8 cellular contexts compared by ENCODE assay signal in the genomic region with DNA sequence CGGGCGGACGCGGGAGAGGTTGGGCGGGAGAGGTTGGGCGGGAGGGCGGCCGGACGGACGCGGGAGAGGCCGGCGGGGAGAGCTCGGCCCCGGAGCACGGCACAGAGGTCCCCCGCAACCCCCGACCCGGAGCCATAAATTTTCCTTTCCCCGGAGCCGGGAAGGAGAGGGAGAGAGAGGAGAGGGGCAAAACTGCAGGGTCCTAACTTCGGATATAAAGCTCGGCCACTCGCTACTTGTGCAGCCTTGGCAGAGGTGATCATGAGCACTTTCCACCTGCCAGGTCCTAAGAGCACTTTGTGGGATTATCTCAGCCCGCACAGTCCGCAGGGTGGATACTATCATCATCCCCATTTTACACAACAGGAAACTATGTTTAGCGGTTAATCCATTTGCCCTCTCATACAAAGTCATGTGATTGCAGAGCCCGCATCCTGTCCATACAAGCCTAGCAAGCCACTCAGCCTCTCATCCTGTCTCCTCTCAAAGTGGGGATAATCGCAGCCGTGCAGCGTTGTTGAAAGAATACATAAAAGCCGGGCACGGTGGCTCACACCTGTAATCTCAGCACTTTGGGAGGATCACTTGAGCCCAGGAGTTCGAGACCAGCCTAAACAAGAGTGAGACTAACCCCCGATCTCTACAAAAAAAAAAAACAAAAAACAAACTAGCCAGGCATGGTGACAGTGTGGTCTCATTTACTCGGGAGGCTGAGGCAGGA. TPM values are rescaled to one million over a fixed set of nuclear protein-coding genes. Genes with fewer than 3 reads are reported as not detected.
DNase-seq lines count a peak whose midpoint lies in the region; ATAC-seq, FAIRE-seq and TF ChIP-seq lines count a peak whose summit lies in the region.

No MANE protein-coding gene starts in this region.

- H3K4me2 ChIP-seq in Loucy (ENCODE audit: low read depth, low read length, poor library complexity, severe bottlenecking) (peak overlapping the region; percentile 65), K562 (ENCODE audit: insufficient read depth, low read length) (peak overlapping the region; percentile 91)

- WGBS in K562 (ENCODE audit: insufficient coverage, low coverage, missing lambda C conversion rate): 13% methylated on average over 13 of the region's 36 CpGs

- H4K20me1 ChIP-seq in Loucy (ENCODE audit: insufficient read depth, low read length, poor library complexity, severe bottlenecking): no peaks in the 10 kb centered on the region
- H4K20me1 ChIP-seq in K562 (replicated peaks; ENCODE audit: control insufficient read depth, insufficient read depth, low read length): no peaks in the 10 kb centered on the region

- no peaks in the 10 kb centered on the region for H3K36me3 ChIP-seq in Loucy (ENCODE audit: insufficient read depth, low read length)
- peaks cover 9% of the 10 kb centered on the region; the same call in 1 of the 3 replicates for H3K36me3 ChIP-seq in K562 (ENCODE audit: control insufficient read depth, insufficient read depth, low read length)

- H3K4me3 ChIP-seq in Loucy (ENCODE audit: low read length, poor library complexity, severe bottlenecking): peak overlapping the region; percentile 79
- peak overlapping the region; percentile 42 for H3K4me3 ChIP-seq in K562

- TF ChIP-seq CTCF in Loucy (conservative IDR thresholded peaks at IDR 0.05; ENCODE audit: low read length) (no peak), K562 (IDR thresholded peaks at IDR 0.05 in 2 of 3, conservative IDR thresholded peaks at IDR 0.05 in 1 of 3; ENCODE audit: insufficient read depth in 2 of 3, low read depth in 1 of 3, low read length in 3 of 3) (no peak)

- no peaks in the 10 kb centered on the region for H3K9me2 ChIP-seq in Loucy (replicated peaks; ENCODE audit: low read depth, low read length)

- no peaks in the 10 kb centered on the region; the same call in 1 of the 2 replicates for H3F3A ChIP-seq in Loucy (ENCODE audit: low read depth)

- POLR2A ChIA-PET in K562 (lab: Yijun Ruan, JAX): interaction anchor here (1.0 to 5.0 kb wide), 3 partner anchors 10 to 98 kb away, joined by 3 to 47 read pairs (median 5); a partner anchor contains a TSS

- H3K9me3 ChIP-seq in Loucy (ENCODE audit: insufficient read depth, low read depth, low read length) (no peaks in the 10 kb centered on the region), K562 (replicated peaks; ENCODE audit: control insufficient read depth, insufficient read depth, low read depth, low read length) (no peaks in the 10 kb centered on the region)

- in situ Hi-C loops in K562 (cut with MboI): no loop called here

- H3K27ac ChIP-seq in K562 (ENCODE audit: extremely low read depth, low read depth, low read length): peak overlapping the region; percentile 82

- H3K27me3 ChIP-seq in Loucy (ENCODE audit: insufficient read depth, low read length, poor library complexity, severe bottlenecking) (no peaks in the 10 kb centered on the region), K562 (ENCODE audit: control insufficient read depth in 2 of 2, insufficient read depth in 2 of 2, low read length in 2 of 2) (no peaks in the 10 kb centered on the region)

- H3K79me2 ChIP-seq in Loucy (ENCODE audit: insufficient read depth, low read length) (peaks cover 31% of the 10 kb centered on the region), K562 (ENCODE audit: control insufficient read depth, insufficient read depth, low read length) (peaks cover 47% of the 10 kb centered on the region)

- peaks cover 16% of the 10 kb centered on the region for H3K4me1 ChIP-seq in Loucy (ENCODE audit: insufficient read depth, low read length, poor library complexity, severe bottlenecking)
- H3K4me1 ChIP-seq in K562 (replicated peaks in 1 of 2; ENCODE audit: control insufficient read depth in 2 of 2, insufficient read depth in 2 of 2, low read length in 2 of 2): peaks cover 12 to 19% of the 10 kb centered on the region in 2 experiments

- TF ChIP-seq RAD21 in K562 (CRISPR knock-in tag; conservative IDR thresholded peaks at IDR 0.05 in 1 of 2, IDR thresholded peaks at IDR 0.05 in 1 of 2): no peak

- DNase-seq in DMS153 (lab: John Stamatoyannopoulos, UW) (peak; percentile 62), SW480 (ENCODE audit: low spot score) (peak; percentile 56), K562 (ENCODE audit: extremely low read depth in 1 of 4, low spot score in 3 of 4) (peak; percentile 49 to 76 (median 64)), islet precursor cell (peak; percentile 73), NCI-H226 (no peak), cortex of kidney (lab: John Stamatoyannopoulos, UW) (no peak)
- peak; percentile 27 to 36 for DNase-seq in stimulated activated CD4-positive, alpha-beta T cell treated with anti-CD3 and anti-CD28 coated beads, Interleukin-15, amount 100 ng/mL, for 48 hours (ENCODE audit: low read depth in 2 of 2)

- peak; percentile 54 for TF ChIP-seq POLR2A in K562 (conservative IDR thresholded peaks at IDR 0.05)

- no peaks in the 10 kb centered on the region for H3K9me1 ChIP-seq in K562 (ENCODE audit: control insufficient read depth, insufficient read depth, low read length)

- peak; percentile 44 for FAIRE-seq in K562 (lab: Jason Lieb, UNC)

- TF ChIP-seq EP300 in K562 (IDR thresholded peaks at IDR 0.05; ENCODE audit: low read length): no peak

- H2AFZ ChIP-seq in Loucy (ENCODE audit: low read length) (0 out of 2 replicates have a peak overlapping the region, but pooled peaks have one; percentile 34), K562 (ENCODE audit: low read depth, low read length) (peak overlapping the region; percentile 73)

- peak; percentile 6 for ATAC-seq in K562

- BruUV-seq in K562 (replicated peaks; lab: Mats Ljungman, UMichigan): TSS peak; percentile 88

- intact Hi-C loops in K562 (cut with micrococcal nuclease): no loop called here

- CTCF ChIA-PET in K562 (lab: Yijun Ruan, JAX; ENCODE audit: low intra/inter-chr PET ratio): no interaction called here

- H3K9ac ChIP-seq in Loucy (ENCODE audit: low read depth, low read length, poor library complexity, severe bottlenecking): peak overlapping the region; percentile 94
- peak overlapping the region; percentile 80 for H3K9ac ChIP-seq in K562 (ENCODE audit: insufficient read depth in 1 of 2, low read depth in 2 of 2, low read length in 2 of 2)

TF ChIP-seq in K562, 482 proteins besides CTCF, POLR2A, EP300 and RAD21 (continues in another document):
- TF ChIP-seq, protein P1, sequence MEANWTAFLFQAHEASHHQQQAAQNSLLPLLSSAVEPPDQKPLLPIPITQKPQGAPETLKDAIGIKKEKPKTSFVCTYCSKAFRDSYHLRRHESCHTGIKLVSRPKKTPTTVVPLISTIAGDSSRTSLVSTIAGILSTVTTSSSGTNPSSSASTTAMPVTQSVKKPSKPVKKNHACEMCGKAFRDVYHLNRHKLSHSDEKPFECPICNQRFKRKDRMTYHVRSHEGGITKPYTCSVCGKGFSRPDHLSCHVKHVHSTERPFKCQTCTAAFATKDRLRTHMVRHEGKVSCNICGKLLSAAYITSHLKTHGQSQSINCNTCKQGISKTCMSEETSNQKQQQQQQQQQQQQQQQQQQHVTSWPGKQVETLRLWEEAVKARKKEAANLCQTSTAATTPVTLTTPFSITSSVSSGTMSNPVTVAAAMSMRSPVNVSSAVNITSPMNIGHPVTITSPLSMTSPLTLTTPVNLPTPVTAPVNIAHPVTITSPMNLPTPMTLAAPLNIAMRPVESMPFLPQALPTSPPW (CRISPR knock-in tag; IDR thresholded peaks at IDR 0.05): peak; percentile 70
- no peak for TF ChIP-seq SMAD4 (CRISPR knock-in tag; conservative IDR thresholded peaks at IDR 0.05)
- no peak for TF ChIP-seq SRSF1 (IDR thresholded peaks at IDR 0.05; ENCODE audit: low read depth, low read length)
- peak; percentile 42; the same call in 1 of the 2 replicates for TF ChIP-seq FOXP1 (CRISPR knock-in tag; IDR thresholded peaks at IDR 0.05)
- TF ChIP-seq CEBPG (CRISPR knock-in tag; IDR thresholded peaks at IDR 0.05): no peak
- no peak for TF ChIP-seq CEBPG (tag; conservative IDR thresholded peaks at IDR 0.05 in 1 of 2, IDR thresholded peaks at IDR 0.05 in 1 of 2)

RNA-seq across cellular contexts. Expression of a gene that starts 0.8 kb away (rescaled TPM):
- total RNA-seq in K562 (2011; cell fraction: chromatin; rRNA removed; ENCODE audit: low replicate concordance): 25.9 and 66.5 TPM in 2 replicates
- total RNA-seq in K562 (2011; cell fraction: nucleolus; rRNA removed): 45.1 and 50.5 TPM in 2 replicates
- total RNA-seq in K562 (2011; cell fraction: nucleoplasm; rRNA removed): 43.3 and 55.3 TPM in 2 replicates
- total RNA-seq in K562 (2014; rRNA removed): 26.1 and 43.3 TPM in 2 replicates
- 15.3 and 17.4 TPM in 2 replicates for total RNA-seq in K562 (2014; rRNA removed; fragmentation: Illumina TruSeq; extraction: Trizol)
- total RNA-seq in K562 (2015; rRNA removed; fragmentation: Illumina TruSeq; extraction: Trizol): 26.2 and 26.5 TPM in 2 replicates
- total RNA-seq in K562 (2021): 35.5 and 39.8 TPM in 2 replicates
- polyA plus RNA-seq in K562 (2011; rRNA removed): 14.4 and 28.6 TPM in 2 replicates
- polyA plus RNA-seq in K562 (2011; cell fraction: cytosol; rRNA removed): 41.8 and 53.1 TPM in 2 replicates
- polyA plus RNA-seq in K562 (2011; cell fraction: nucleus; rRNA removed): 36.7 and 47.4 TPM in 2 replicates
- 35.0 and 52.4 TPM in 2 replicates for polyA plus RNA-seq in K562 (2012)
- polyA plus RNA-seq in K562 (2014; fragmentation: Illumina TruSeq; extraction: Trizol): 21.4 and 27.7 TPM in 2 replicates
- 1 to 10 TPM; 7.9 to 9.6 TPM for polyA plus RNA-seq in K562 (2014; fragmentation: Nextera tagmentation; extraction: Ambion mirVana)
- 23.5 and 24.8 TPM in 2 replicates for polyA plus RNA-seq in K562 (2014; rRNA removed)
- polyA minus RNA-seq in K562 (2011; rRNA and poly(A)+ RNA removed): 22.1 and 31.4 TPM in 2 replicates
- 42.1 and 46.3 TPM in 2 replicates for polyA minus RNA-seq in K562 (2011; cell fraction: cytosol; rRNA and poly(A)+ RNA removed)
- 16.8 and 23.1 TPM in 2 replicates for polyA minus RNA-seq in K562 (2011; cell fraction: nucleus; rRNA and poly(A)+ RNA removed)

RNA-seq across cellular contexts. Expression of a gene that starts 8.9 kb away (rescaled TPM):
- 146 and 215 TPM in 2 replicates for total RNA-seq in K562 (2011; cell fraction: chromatin; rRNA removed; ENCODE audit: low replicate concordance)
- 112 and 131 TPM in 2 replicates for total RNA-seq in K562 (2011; cell fraction: nucleolus; rRNA removed)
- 122 and 132 TPM in 2 replicates for total RNA-seq in K562 (2011; cell fraction: nucleoplasm; rRNA removed)
- total RNA-seq in K562 (2014; rRNA removed) (116 and 117 TPM in 2 replicates), K562 (2014; rRNA removed; fragmentation: Illumina TruSeq; extraction: Trizol) (105 and 140 TPM in 2 replicates), K562 (2015; rRNA removed; fragmentation: Illumina TruSeq; extraction: Trizol) (402 and 569 TPM in 2 replicates), K562 (2021) (213 and 214 TPM in 2 replicates)
- polyA plus RNA-seq in K562 (2011; rRNA removed) (115 and 126 TPM in 2 replicates), K562 (2014; fragmentation: Illumina TruSeq; extraction: Trizol) (205 and 323 TPM in 2 replicates), K562 (2014; fragmentation: Nextera tagmentation; extraction: Ambion mirVana) (100 to 1,000 TPM; 297 to 332 TPM), K562 (2014; rRNA removed) (86.7 and 116 TPM in 2 replicates)
- polyA plus RNA-seq in K562 (2011; cell fraction: cytosol; rRNA removed): 52.9 and 59.1 TPM in 2 replicates
- polyA plus RNA-seq in K562 (2011; cell fraction: nucleus; rRNA removed): 165 and 192 TPM in 2 replicates
- 120 and 129 TPM in 2 replicates for polyA plus RNA-seq in K562 (2012)
- polyA minus RNA-seq in K562 (2011; rRNA and poly(A)+ RNA removed): 85.9 and 107 TPM in 2 replicates
- 222 and 388 TPM in 2 replicates for polyA minus RNA-seq in K562 (2011; cell fraction: cytosol; rRNA and poly(A)+ RNA removed)
- 42.5 and 94.9 TPM in 2 replicates for polyA minus RNA-seq in K562 (2011; cell fraction: nucleus; rRNA and poly(A)+ RNA removed)

Comparison
In these comparisons a context has a peak if more than half of its experiments do, and no peak if none do; other contexts are left out.
1. DNase-seq: peak in DMS153 (single experiment), SW480 (single experiment), K562 (4 of 4), islet precursor cell (single experiment) and stimulated activated CD4-positive, alpha-beta T cell treated with anti-CD3 and anti-CD28 coated beads, Interleukin-15, amount 100 ng/mL, for 48 hours (2 of 2); none in NCI-H226 (single experiment) and cortex of kidney (single experiment).